1 cellular context compared by ENCODE assay signal in the genomic region with DNA sequence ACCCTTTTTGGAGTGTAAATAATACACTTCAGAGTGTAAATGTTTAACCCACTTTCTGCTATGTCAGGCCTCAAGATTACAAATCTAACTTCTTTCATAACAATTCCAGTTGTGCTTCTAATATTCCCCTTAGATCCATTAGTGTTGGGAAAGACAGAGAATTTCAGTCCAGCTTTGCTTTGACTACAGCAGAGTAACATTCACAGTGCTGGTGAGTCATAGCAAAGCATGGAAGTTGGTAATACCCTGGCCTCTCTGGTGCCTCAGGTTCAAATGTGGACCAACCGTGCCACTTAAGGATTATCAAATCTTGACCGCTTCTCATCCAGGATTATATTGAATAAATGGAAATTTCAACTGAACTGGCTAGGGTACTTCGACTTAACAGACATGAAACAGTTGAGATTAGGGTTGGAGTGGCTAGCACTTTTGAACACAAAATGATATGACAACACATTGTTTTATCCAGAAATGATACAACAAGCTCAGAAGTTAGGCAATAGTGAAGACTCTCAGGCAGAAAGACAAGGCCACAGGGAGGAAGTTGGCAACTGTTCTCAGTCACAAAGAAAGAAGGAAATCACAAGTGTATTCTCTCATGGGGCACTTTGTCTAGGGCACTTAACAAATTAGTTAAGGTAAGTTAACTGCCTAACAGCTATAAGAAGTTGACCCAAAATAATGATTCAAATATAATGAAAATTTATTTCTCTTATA.
TF ChIP-seq lines count a peak whose summit lies in the region.

No MANE protein-coding gene starts in this region.

TF ChIP-seq in SK-N-SH treated with all-trans-retinoic acid at 6 μM for 48 hours, 23 proteins besides CTCF, POLR2A, EP300 and RAD21 (continued from another document):
- TF ChIP-seq, protein P1, sequence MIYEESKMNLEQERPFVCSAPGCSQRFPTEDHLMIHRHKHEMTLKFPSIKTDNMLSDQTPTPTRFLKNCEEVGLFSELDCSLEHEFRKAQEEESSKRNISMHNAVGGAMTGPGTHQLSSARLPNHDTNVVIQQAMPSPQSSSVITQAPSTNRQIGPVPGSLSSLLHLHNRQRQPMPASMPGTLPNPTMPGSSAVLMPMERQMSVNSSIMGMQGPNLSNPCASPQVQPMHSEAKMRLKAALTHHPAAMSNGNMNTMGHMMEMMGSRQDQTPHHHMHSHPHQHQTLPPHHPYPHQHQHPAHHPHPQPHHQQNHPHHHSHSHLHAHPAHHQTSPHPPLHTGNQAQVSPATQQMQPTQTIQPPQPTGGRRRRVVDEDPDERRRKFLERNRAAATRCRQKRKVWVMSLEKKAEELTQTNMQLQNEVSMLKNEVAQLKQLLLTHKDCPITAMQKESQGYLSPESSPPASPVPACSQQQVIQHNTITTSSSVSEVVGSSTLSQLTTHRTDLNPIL (CRISPR knock-in tag; IDR thresholded peaks at IDR 0.05; ENCODE audit: low read depth), result no peak
- TF ChIP-seq CSDC2 (CRISPR knock-in tag; IDR thresholded peaks at IDR 0.05) (no peak), ZNF70 (CRISPR knock-in tag; IDR thresholded peaks at IDR 0.05) (no peak), SNAI2 (CRISPR knock-in tag; IDR thresholded peaks at IDR 0.05) (no peak)
